7 cellular contexts compared by ENCODE assay signal in the genomic region with DNA sequence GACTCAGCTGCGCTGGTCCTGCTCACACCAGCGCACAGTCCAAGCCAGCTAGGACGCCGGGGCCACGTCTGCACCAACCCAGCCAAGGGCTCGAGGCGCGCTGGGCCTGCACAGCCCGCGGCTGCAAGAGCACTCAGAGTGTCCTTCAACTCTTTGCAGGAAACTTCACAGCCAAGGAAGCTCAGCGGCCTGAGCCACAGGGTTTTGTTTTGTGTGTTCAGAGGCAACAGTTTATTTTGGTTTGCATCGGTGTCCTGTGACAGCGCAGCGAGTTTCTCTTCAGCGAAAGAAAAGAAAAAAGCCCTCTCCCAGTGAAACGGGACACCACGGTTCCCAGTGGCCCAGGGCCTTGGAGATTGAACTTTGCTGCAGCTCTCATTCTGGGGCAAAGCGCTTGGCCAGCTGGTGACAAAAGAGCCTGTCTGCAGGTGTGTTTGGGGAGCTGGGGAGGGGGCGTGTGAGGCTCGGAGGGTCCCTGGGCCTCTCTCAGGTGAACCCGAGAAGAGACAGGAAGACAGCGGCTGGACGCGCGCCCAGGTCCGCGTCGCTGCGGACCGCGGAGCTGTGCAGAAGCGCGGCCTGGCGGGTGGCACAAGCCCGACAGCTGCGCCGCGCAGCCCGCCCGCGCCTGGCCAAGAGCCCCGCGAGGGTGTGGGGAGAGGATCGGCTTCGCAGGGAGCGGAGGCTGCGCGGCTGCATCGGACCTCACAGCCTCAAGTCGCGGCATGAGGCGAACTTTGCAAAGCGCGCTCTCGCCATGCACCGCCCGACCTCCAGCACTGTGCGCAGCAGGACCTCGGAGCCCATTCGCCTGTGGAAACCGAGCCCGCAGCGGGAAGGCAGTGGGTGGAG. TPM values are rescaled to one million over a fixed set of nuclear protein-coding genes. Genes with fewer than 3 reads are reported as not detected.
DNase-seq lines count a peak whose midpoint lies in the region; ATAC-seq and TF ChIP-seq lines count a peak whose summit lies in the region.

No MANE protein-coding gene starts in this region.

- intact Hi-C loops in IMR-90 (cut with micrococcal nuclease) (loop anchor here (5.0 to 10.0 kb wide), 3 partner anchors 199 to 519 kb away; no protein-coding TSS in a partner anchor), lower leg skin (cut with DNase I; ENCODE audit: low total_unique reads) (no loop called here), thyroid gland (cut with DNase I) (no loop called here)

- H4K8ac ChIP-seq in IMR-90 (ENCODE audit: low read depth in 2 of 2, low read length in 2 of 2): no peak overlapping the region

- H4K91ac ChIP-seq in IMR-90 (ENCODE audit: insufficient read depth, low read depth, low read length): no peak overlapping the region

- no peak overlapping the region for H2BK20ac ChIP-seq in IMR-90 (ENCODE audit: low read depth, low read length)

- H4K5ac ChIP-seq in IMR-90 (ENCODE audit: low read depth, low read length): no peak overlapping the region

- H3K4me2 ChIP-seq in IMR-90 (ENCODE audit: low read depth, low read length): peak overlapping the region; percentile 88

- H3K18ac ChIP-seq in IMR-90 (ENCODE audit: low read depth, low read length): no peak overlapping the region; the same call in 1 of the 2 replicates

- peak overlapping the region; percentile 91 for H2AFZ ChIP-seq in IMR-90 (replicated peaks; ENCODE audit: low read length, poor library complexity)

- H2AK9ac ChIP-seq in IMR-90 (replicated peaks; ENCODE audit: low read depth, low read length, poor library complexity): peak overlapping the region; percentile 44

- H3K36me3 ChIP-seq in IMR-90 (ENCODE audit: control insufficient read depth, insufficient read depth, low read length) (peaks cover 2% of the 10 kb centered on the region; the same call in 1 of the 2 replicates), thyroid gland (no peaks in the 10 kb centered on the region)

- H3K27ac ChIP-seq in IMR-90 (ENCODE audit: insufficient read depth, low read length): peak overlapping the region; percentile 1
- H3K27ac ChIP-seq in thyroid gland: peak overlapping the region; percentile 2 to 46 (median 25)

- DNase-seq in IMR-90 (peak; percentile 54), dermis blood vessel endothelial cell (peak; percentile 28), lower leg skin (ENCODE audit: low spot score in 2 of 2) (peak in 1 of 2 donors; percentile 85), thyroid gland (peak; percentile 78 to 79), NCI-H1417 treated with DMSO at 0.1 percent for 48 hours (lab: John Stamatoyannopoulos, UW) (no peak), NCI-H526 treated with DMSO at 0.1 percent for 48 hours (lab: John Stamatoyannopoulos, UW) (no peak)

- TF ChIP-seq CTCF in IMR-90 (conservative IDR thresholded peaks at IDR 0.05; ENCODE audit: low read depth, low read length) (no peak), lower leg skin (IDR thresholded peaks at IDR 0.05) (no peak), thyroid gland (IDR thresholded peaks at IDR 0.05) (peak in 1 of 6 experiments; percentile 2)

- no peak overlapping the region for H2BK5ac ChIP-seq in IMR-90 (ENCODE audit: low read depth, low read length, poor library complexity, severe bottlenecking)

- H3K27me3 ChIP-seq in IMR-90 (ENCODE audit: control insufficient read depth, insufficient read depth, low read length) (no peaks in the 10 kb centered on the region), thyroid gland (no peaks in the 10 kb centered on the region)

- POLR2A ChIA-PET in IMR-90 (lab: Charles Lee; ENCODE audit: unreplicated experiment): no interaction called here

- 0 out of 2 replicates have a peak overlapping the region, but pooled peaks have one; percentile 17 for H3K23ac ChIP-seq in IMR-90 (ENCODE audit: low read depth, low read length)

- H3K79me1 ChIP-seq in IMR-90 (ENCODE audit: low read depth in 1 of 2, low read length in 2 of 2): peaks cover 4 to 11% of the 10 kb centered on the region in 2 experiments; a peak in 2 of 4 replicates

- H3K4me3 ChIP-seq in IMR-90 (ENCODE audit: insufficient read depth, low read depth, low read length) (peak overlapping the region; percentile 70), lower leg skin (ENCODE audit: low read depth, poor library complexity, severe bottlenecking) (peak overlapping the region; percentile 40), thyroid gland (replicated peaks in 1 of 3) (peak overlapping the region; percentile 6 to 74 (median 53))

- no peak overlapping the region for H3K14ac ChIP-seq in IMR-90 (replicated peaks; ENCODE audit: low read depth, low read length)

- no TSS peak for BruUV-seq in IMR-90 (replicated peaks; lab: Mats Ljungman, UMichigan)

- no peak overlapping the region for H3K56ac ChIP-seq in IMR-90 (ENCODE audit: extremely low read depth, insufficient read depth, low read length)

- no peak overlapping the region for H2BK120ac ChIP-seq in IMR-90 (ENCODE audit: low read depth, low read length)

- in situ Hi-C loops in IMR-90 (cut with MboI; ENCODE audit: low sequenced_read_pairs): no loop called here

- H2BK15ac ChIP-seq in IMR-90 (ENCODE audit: low read depth, low read length): no peak overlapping the region

- no peaks in the 10 kb centered on the region for H3K9me1 ChIP-seq in IMR-90 (ENCODE audit: insufficient read depth, low read length)

- TF ChIP-seq POLR2A in IMR-90 (IDR thresholded peaks at IDR 0.05; ENCODE audit: low read depth, low read length) (no peak), lower leg skin (IDR thresholded peaks at IDR 0.05) (no peak), thyroid gland (IDR thresholded peaks at IDR 0.05) (peak in 1 of 2 donors; percentile 15)

- no peak for TF ChIP-seq RAD21 in IMR-90 (IDR thresholded peaks at IDR 0.05; ENCODE audit: low read length)

- no peaks in the 10 kb centered on the region for H4K20me1 ChIP-seq in IMR-90 (ENCODE audit: insufficient read depth, low read length)

- H3K4ac ChIP-seq in IMR-90 (ENCODE audit: low read depth, low read length): peak overlapping the region; percentile 28

- H3K9ac ChIP-seq in IMR-90 (ENCODE audit: low read depth, low read length): peak overlapping the region; percentile 58

- ATAC-seq in IMR-90 (ENCODE audit: low read depth): peak; percentile 50
- ATAC-seq in GM18498 (IDR thresholded peaks at IDR 0.05; ENCODE audit: unreplicated experiment): no peak

- H3K9me3 ChIP-seq in IMR-90 (ENCODE audit: control insufficient read depth, insufficient read depth, low read length) (no peaks in the 10 kb centered on the region), thyroid gland (no peaks in the 10 kb centered on the region)

- WGBS in IMR-90 (ENCODE audit: extremely low coverage in 2 of 2, insufficient read length in 1 of 2), 2 experiments: 9% methylated on average over 13 of the region's 63 CpGs; no CpG with 5 or more reads in 1 of the 2 experiments
- 2 to 3% methylated on average over 13 to 27 of the region's 63 CpGs for WGBS in lower leg skin, 2 donors
- WGBS in thyroid gland, 2 donors: 0 to 2% methylated on average over 26 to 27 of the region's 63 CpGs

- H3K4me1 ChIP-seq in IMR-90 (ENCODE audit: control insufficient read depth, insufficient read depth, low read length) (peaks cover 3% of the 10 kb centered on the region; the same call in 1 of the 2 replicates), thyroid gland (peaks cover 34 to 44% of the 10 kb centered on the region in 2 donors)

- CTCF ChIA-PET in IMR-90 (lab: Yijun Ruan, JAX): interaction anchor here (0.6 to 0.9 kb wide), 3 partner anchors 73 to 267 kb away, joined by 3 read pairs; no protein-coding TSS in a partner anchor

- dilution Hi-C loops in IMR-90 (cut with HindIII; ENCODE audit: low sequenced_read_pairs, unreplicated experiment): no loop called here

- H2AK5ac ChIP-seq in IMR-90 (ENCODE audit: low read depth, low read length): no peak overlapping the region

TF ChIP-seq in IMR-90, 13 proteins besides CTCF, POLR2A, EP300 and RAD21:
- TF ChIP-seq MXI1 (IDR thresholded peaks at IDR 0.05; ENCODE audit: borderline replicate concordance, low read depth, low read length): no peak
- TF ChIP-seq NFE2L2 (IDR thresholded peaks at IDR 0.05; ENCODE audit: low read depth, low read length): no peak
- TF ChIP-seq CHD1 (IDR thresholded peaks at IDR 0.05; ENCODE audit: low read depth, low read length): no peak
- TF ChIP-seq MAZ (IDR thresholded peaks at IDR 0.05; ENCODE audit: borderline replicate concordance, low read depth, low read length): no peak
- TF ChIP-seq RFX5 (IDR thresholded peaks at IDR 0.05; ENCODE audit: low read depth, low read length): no peak
- no peak for TF ChIP-seq CEBPB (IDR thresholded peaks at IDR 0.05; ENCODE audit: low read depth, low read length)
- TF ChIP-seq, protein P1, sequence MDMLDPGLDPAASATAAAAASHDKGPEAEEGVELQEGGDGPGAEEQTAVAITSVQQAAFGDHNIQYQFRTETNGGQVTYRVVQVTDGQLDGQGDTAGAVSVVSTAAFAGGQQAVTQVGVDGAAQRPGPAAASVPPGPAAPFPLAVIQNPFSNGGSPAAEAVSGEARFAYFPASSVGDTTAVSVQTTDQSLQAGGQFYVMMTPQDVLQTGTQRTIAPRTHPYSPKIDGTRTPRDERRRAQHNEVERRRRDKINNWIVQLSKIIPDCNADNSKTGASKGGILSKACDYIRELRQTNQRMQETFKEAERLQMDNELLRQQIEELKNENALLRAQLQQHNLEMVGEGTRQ (IDR thresholded peaks at IDR 0.05; ENCODE audit: low read depth, low read length): no peak
- no peak for TF ChIP-seq MAFK (IDR thresholded peaks at IDR 0.05; ENCODE audit: low read depth, low read length)
- TF ChIP-seq SMC3 (IDR thresholded peaks at IDR 0.05; ENCODE audit: low read depth, low read length): no peak
- no peak for TF ChIP-seq RCOR1 (IDR thresholded peaks at IDR 0.05; ENCODE audit: insufficient replicate concordance, low read length)
- TF ChIP-seq BHLHE40 (IDR thresholded peaks at IDR 0.05; ENCODE audit: low read depth, low read length): no peak
- no peak for TF ChIP-seq FOS (IDR thresholded peaks at IDR 0.05; ENCODE audit: low read depth, low read length)
- TF ChIP-seq, protein P2, sequence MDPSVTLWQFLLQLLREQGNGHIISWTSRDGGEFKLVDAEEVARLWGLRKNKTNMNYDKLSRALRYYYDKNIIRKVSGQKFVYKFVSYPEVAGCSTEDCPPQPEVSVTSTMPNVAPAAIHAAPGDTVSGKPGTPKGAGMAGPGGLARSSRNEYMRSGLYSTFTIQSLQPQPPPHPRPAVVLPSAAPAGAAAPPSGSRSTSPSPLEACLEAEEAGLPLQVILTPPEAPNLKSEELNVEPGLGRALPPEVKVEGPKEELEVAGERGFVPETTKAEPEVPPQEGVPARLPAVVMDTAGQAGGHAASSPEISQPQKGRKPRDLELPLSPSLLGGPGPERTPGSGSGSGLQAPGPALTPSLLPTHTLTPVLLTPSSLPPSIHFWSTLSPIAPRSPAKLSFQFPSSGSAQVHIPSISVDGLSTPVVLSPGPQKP (IDR thresholded peaks at IDR 0.05; ENCODE audit: borderline replicate concordance, low read depth, low read length): no peak

RNA-seq across cellular contexts. Expression of a gene that starts 0.9 kb away (rescaled TPM):
- total RNA-seq in IMR-90 (2012; rRNA removed): 15.8 and 16.9 TPM in 2 replicates
- 79.4 and 80.7 TPM in 2 replicates for polyA plus RNA-seq in IMR-90 (2012; rRNA removed)
- polyA plus RNA-seq in IMR-90 (2012; cell fraction: cytosol; rRNA removed): 71.2 and 87.9 TPM in 2 replicates
- polyA plus RNA-seq in IMR-90 (2012; cell fraction: nucleus; rRNA removed; ENCODE audit: low replicate concordance): 82.3 and 90.9 TPM in 2 replicates
- 2.9 and 5.1 TPM in 2 replicates for total RNA-seq in dermis blood vessel endothelial cell
- 10 to 100 TPM in 3 of 4 donors, 1 to 10 TPM in 1; 4.9 to 36.2 (median 21.1) TPM for total RNA-seq in lower leg skin
- 10 to 100 TPM; 32.4 to 88.0 (median 47.6) TPM for total RNA-seq in thyroid gland

Comparison
In these comparisons a context has a peak if more than half of its experiments do, and no peak if none do; other contexts are left out.
1. DNase-seq: peak in IMR-90 (single experiment), dermis blood vessel endothelial cell (single experiment) and thyroid gland (2 of 2); none in NCI-H1417 treated with DMSO at 0.1 percent for 48 hours (single experiment) and NCI-H526 treated with DMSO at 0.1 percent for 48 hours (single experiment).
2. Peak in every context shown above with its lines, with median percentiles within 50 percentile points of each other: H3K4me3 ChIP-seq.